Comparison of ENCODE assay signal across 12 cellular contexts in genomic region chr6:163324326-163324927, GRCh38.
DNase-seq lines count a peak whose midpoint lies in the region; ATAC-seq and TF ChIP-seq lines count a peak whose summit lies in the region.
"Had no signal": no experiment of that assay in that cellular context is flagged by ENCODE, and none has a peak within 500 bp of the region (broad histone marks: within the 10 kb centered on the region; RNA-seq: fewer than 3 reads in every experiment).

No MANE protein-coding gene starts in this region.

- TF ChIP-seq CTCF in hepatocyte (IDR thresholded peaks at IDR 0.05; ENCODE audit: poor library complexity) = no peak
- TF ChIP-seq CTCF in gastroesophageal sphincter (IDR thresholded peaks at IDR 0.05) = no peak

- H3K9me3 ChIP-seq in BLaER1 = no peaks in the 10 kb centered on the region
- H3K9me3 ChIP-seq in SJSA1 (replicated peaks) = no peaks in the 10 kb centered on the region; the same call in 1 of the 2 replicates
- H3K9me3 ChIP-seq in hepatocyte (ENCODE audit: low read depth) = no peaks in the 10 kb centered on the region
- H3K9me3 ChIP-seq in gastroesophageal sphincter = no peaks in the 10 kb centered on the region
- no peaks in the 10 kb centered on the region for H3K9me3 ChIP-seq in effector memory CD4-positive, alpha-beta T cell (ENCODE audit: control insufficient read depth, low read length)
- H3K9me3 ChIP-seq: HAP-1 had no signal

- no peaks in the 10 kb centered on the region for H3K79me2 ChIP-seq in hepatocyte

- H4K20me1 ChIP-seq in BLaER1 (no peaks in the 10 kb centered on the region), hepatocyte (ENCODE audit: insufficient read depth, poor library complexity, severe bottlenecking) (no peaks in the 10 kb centered on the region)

- 69% methylated on average over 5 of the region's 5 CpGs for WGBS in hepatocyte (ENCODE audit: low lambda C conversion rate, missing lambda C conversion rate)
- 87 to 97% methylated on average over 4 to 5 of the region's 5 CpGs for WGBS in gastroesophageal sphincter (ENCODE audit: low coverage in 1 of 2), 2 donors

- H3K9ac ChIP-seq in BLaER1 = no peak overlapping the region

- DNase-seq in SJSA1 (ENCODE audit: low read depth in 1 of 2, low spot score in 2 of 2) (no peak), hepatocyte (ENCODE audit: low spot score) (no peak), pons (ENCODE audit: low spot score) (peak; percentile 93), NCI-H69 (lab: John Stamatoyannopoulos, UW) (no peak), NCI-H146 (lab: John Stamatoyannopoulos, UW) (no peak)
- no peak for DNase-seq in effector memory CD4-positive, alpha-beta T cell
- DNase-seq: activated B cell treated with CpG ODN at 0.5 μM for 24 hours, DMS53 had no signal

- no peak for ATAC-seq in gastroesophageal sphincter
- ATAC-seq: activated naive CD4-positive, alpha-beta T cell treated with anti-CD3 and anti-CD28 coated beads, Interleukin-2, amount 50 U/mL, for 72 hours had no signal

- no peak for TF ChIP-seq EP300 in gastroesophageal sphincter (IDR thresholded peaks at IDR 0.05)

- peak overlapping the region; percentile 12; the same call in 1 of the 2 replicates for H3K4me2 ChIP-seq in BLaER1
- peak overlapping the region; percentile 68 for H3K4me2 ChIP-seq in hepatocyte

- H2AFZ ChIP-seq in hepatocyte = peak overlapping the region; percentile 21

- no peak for TF ChIP-seq POLR2A in gastroesophageal sphincter (IDR thresholded peaks at IDR 0.05)

- H3K27me3 ChIP-seq in BLaER1 (no peaks in the 10 kb centered on the region), SJSA1 (replicated peaks) (no peaks in the 10 kb centered on the region), hepatocyte (no peaks in the 10 kb centered on the region), gastroesophageal sphincter (no peaks in the 10 kb centered on the region)
- H3K27me3 ChIP-seq in effector memory CD4-positive, alpha-beta T cell (replicated peaks; ENCODE audit: control insufficient read depth, insufficient read depth, low read length, poor library complexity, severe bottlenecking) = no peaks in the 10 kb centered on the region

- H3K4me3 ChIP-seq in BLaER1 (no peak overlapping the region), SJSA1 (no peak overlapping the region), hepatocyte (no peak overlapping the region), gastroesophageal sphincter (no peak overlapping the region)
- H3K4me3 ChIP-seq in effector memory CD4-positive, alpha-beta T cell (ENCODE audit: insufficient read depth, low read depth, low read length, poor library complexity, severe bottlenecking) = no peak overlapping the region
- H3K4me3 ChIP-seq: HAP-1 had no signal

- H3K36me3 ChIP-seq in BLaER1 (no peaks in the 10 kb centered on the region), SJSA1 (no peaks in the 10 kb centered on the region), hepatocyte (replicated peaks; ENCODE audit: insufficient read depth, low read depth) (no peaks in the 10 kb centered on the region), gastroesophageal sphincter (no peaks in the 10 kb centered on the region)
- no peaks in the 10 kb centered on the region for H3K36me3 ChIP-seq in effector memory CD4-positive, alpha-beta T cell (ENCODE audit: control insufficient read depth, insufficient read depth, low read length)
- H3K36me3 ChIP-seq: HAP-1 had no signal

- H3K27ac ChIP-seq in BLaER1 = no peak overlapping the region
- H3K27ac ChIP-seq in SJSA1 = peak overlapping the region; percentile 80
- H3K27ac ChIP-seq in hepatocyte = peak overlapping the region; percentile 51
- peak overlapping the region in 2 of 4 donors; percentile 15 to 47 for H3K27ac ChIP-seq in gastroesophageal sphincter
- no peak overlapping the region for H3K27ac ChIP-seq in effector memory CD4-positive, alpha-beta T cell (ENCODE audit: insufficient read depth, low read length, poor library complexity, severe bottlenecking)

- no peaks in the 10 kb centered on the region for H3K9me2 ChIP-seq in hepatocyte (replicated peaks; ENCODE audit: insufficient read depth)

- H3K4me1 ChIP-seq in BLaER1 (peaks cover 14% of the 10 kb centered on the region; the same call in 1 of the 2 replicates), SJSA1 (replicated peaks) (peaks cover 24% of the 10 kb centered on the region), hepatocyte (ENCODE audit: insufficient read depth) (peaks cover 10% of the 10 kb centered on the region), gastroesophageal sphincter (peaks cover 0 to 7% (median 0%) of the 10 kb centered on the region in 3 donors)
- H3K4me1 ChIP-seq in effector memory CD4-positive, alpha-beta T cell (ENCODE audit: control insufficient read depth, insufficient read depth, low read length, poor library complexity, severe bottlenecking) = no peaks in the 10 kb centered on the region
- H3K4me1 ChIP-seq: HAP-1 had no signal

Comparison
In these comparisons a context has a peak if more than half of its experiments do, and no peak if none do; other contexts are left out.
1. H3K27ac ChIP-seq: peak in SJSA1 (single experiment) and hepatocyte (single experiment); none in BLaER1 (single experiment) and effector memory CD4-positive, alpha-beta T cell (single experiment).